ENCODE assay signal across 23 cellular contexts in the genomic region with DNA sequence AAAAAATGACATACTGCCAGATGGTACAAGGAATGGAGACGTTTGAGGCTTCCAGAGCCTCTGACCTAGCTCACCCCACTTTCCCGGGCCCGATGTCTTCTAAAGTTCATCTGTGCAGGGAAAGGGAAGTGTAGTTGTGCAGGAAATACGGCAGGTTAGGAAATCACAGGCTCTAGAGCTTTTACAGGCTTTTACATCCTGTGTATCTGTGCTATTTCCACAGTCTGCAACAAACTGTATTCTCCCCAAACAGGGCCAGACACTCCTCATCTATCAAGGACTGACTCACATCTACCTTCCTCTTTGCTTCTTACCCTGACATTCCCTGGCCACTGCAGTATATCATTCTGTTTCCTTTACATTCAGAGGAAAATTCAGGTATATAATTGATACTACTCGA.
DNase-seq lines count a peak whose midpoint lies in the region; ATAC-seq and TF ChIP-seq lines count a peak whose summit lies in the region.
"Had no signal": no experiment of that assay in that cellular context is flagged by ENCODE, and none has a peak within 500 bp of the region (broad histone marks: within the 10 kb centered on the region; RNA-seq: fewer than 3 reads in every experiment).

No MANE protein-coding gene starts in this region.

- H3K79me1 ChIP-seq in neuronal stem cell (ENCODE audit: low read depth, low read length): no peaks in the 10 kb centered on the region

- intact Hi-C loops in ovary (cut with DNase I): no loop called here

- H3K18ac ChIP-seq in neuronal stem cell (ENCODE audit: low read length): no peak overlapping the region

- H3K4me3 ChIP-seq in BLaER1 (no peak overlapping the region), SK-N-SH (ENCODE audit: low read depth in 2 of 2, low read length in 1 of 2) (no peak overlapping the region), ovary (no peak overlapping the region), neuronal stem cell (ENCODE audit: low read length in 2 of 2) (no peak overlapping the region), GM23338 (no peak overlapping the region)
- H3K4me3 ChIP-seq: upper lobe of left lung had no signal

- no peak overlapping the region for H3K27ac ChIP-seq in BLaER1
- peak overlapping the region; percentile 12 to 17; a peak in 3 of 4 replicates for H3K27ac ChIP-seq in SK-N-SH (ENCODE audit: low read depth in 2 of 2, low read length in 1 of 2)
- H3K27ac ChIP-seq in foreskin keratinocyte: no peak overlapping the region
- H3K27ac ChIP-seq in ovary: no peak overlapping the region
- no peak overlapping the region for H3K27ac ChIP-seq in neuronal stem cell (replicated peaks; ENCODE audit: low read length)
- no peak overlapping the region for H3K27ac ChIP-seq in GM23338 (ENCODE audit: low read depth)
- H3K27ac ChIP-seq: brain microvascular endothelial cell, parathyroid adenoma, upper lobe of left lung had no signal

- DNase-seq in KBM-7 (peak; percentile 19), SK-N-SH (no peak), foreskin keratinocyte (no peak), ovary (no peak), neuronal stem cell (ENCODE audit: low spot score) (no peak), GM23338 (ENCODE audit: low spot score) (no peak)
- DNase-seq: ACHN; activated CD4-positive, alpha-beta memory T cell treated with anti-CD3 and anti-CD28 coated beads for 36 hours; activated T-cell treated with anti-CD3 and anti-CD28 coated beads, Interleukin-2, amount 50 U/mL, for 4 hours; brain microvascular endothelial cell; CD8-positive, alpha-beta T cell; DMS79 treated with DMSO at 0.1 percent for 48 hours; NCI-H1105 treated with DMSO at 0.1 percent for 48 hours; NCI-H2107; NCI-H69; stimulated activated CD4-positive, alpha-beta T cell treated with anti-CD3 and anti-CD28 coated beads, Interleukin-1b, Interleukin-23, amount 100 ng/mL, for 48 hours; stimulated activated naive CD8-positive, alpha-beta T cell treated with anti-CD3 and anti-CD28 coated beads, Interleukin-15, amount 100 ng/mL, for 72 hours; upper lobe of left lung had no signal

- H4K91ac ChIP-seq in neuronal stem cell (ENCODE audit: low read depth, low read length, poor library complexity): no peak overlapping the region

- no peak for TF ChIP-seq CTCF in SK-N-SH (IDR thresholded peaks at IDR 0.05)
- no peak for TF ChIP-seq CTCF in foreskin keratinocyte (conservative IDR thresholded peaks at IDR 0.05)
- TF ChIP-seq CTCF in ovary (IDR thresholded peaks at IDR 0.05): no peak
- TF ChIP-seq CTCF in GM23338 (conservative IDR thresholded peaks at IDR 0.05; ENCODE audit: low read depth in 2 of 2): no peak

- no peak overlapping the region for H3K23ac ChIP-seq in neuronal stem cell (ENCODE audit: low read depth, low read length, poor library complexity)

- ATAC-seq in foreskin keratinocyte (peak; percentile 17), GM21381 (IDR thresholded peaks at IDR 0.05; ENCODE audit: unreplicated experiment) (no peak), GM23338 (no peak)
- ATAC-seq: activated T-cell treated with anti-CD3 and anti-CD28 coated beads, Interleukin-2, amount 50 U/mL, for 4 hours; CD8-positive, alpha-beta T cell; sciatic nerve; stimulated activated naive CD8-positive, alpha-beta T cell treated with anti-CD3 and anti-CD28 coated beads, Interleukin-15, amount 100 ng/mL, for 72 hours had no signal

- H3K9me2 ChIP-seq in SK-N-SH (no peaks in the 10 kb centered on the region), GM23338 (ENCODE audit: insufficient read depth) (no peaks in the 10 kb centered on the region)

- peaks cover 26% of the 10 kb centered on the region for H3K4me1 Mint-ChIP-seq in GM23338

- peaks cover 27% of the 10 kb centered on the region for H3F3A ChIP-seq in SK-N-SH (replicated peaks; ENCODE audit: insufficient read depth)
- H3F3A ChIP-seq in GM23338 (replicated peaks; ENCODE audit: low read depth): no peaks in the 10 kb centered on the region

- peaks cover 4% of the 10 kb centered on the region for H3K27me3 Mint-ChIP-seq in GM23338 (ENCODE audit: insufficient read depth, low read depth, poor library complexity)
- H3K27me3 Mint-ChIP-seq: activated CD4-positive, alpha-beta memory T cell treated with anti-CD3 and anti-CD28 coated beads for 36 hours; activated naive CD4-positive, alpha-beta T cell treated with anti-CD3 and anti-CD28 coated beads, Interleukin-2, amount 50 U/mL, for 24 hours had no signal

- 24% methylated on average over 5 of the region's 5 CpGs for WGBS in SK-N-SH (ENCODE audit: low lambda C conversion rate)
- 30 to 42% (median 37%) methylated on average over 5 of the region's 5 CpGs for WGBS in ovary, 3 donors
- WGBS in neuronal stem cell (ENCODE audit: extremely low coverage in 2 of 2, insufficient read length in 2 of 2, insufficient replicate concordance in 1 of 2), 2 donors: no CpG with 5 or more reads among the region's 5 CpGs

- no peaks in the 10 kb centered on the region for H4K20me1 ChIP-seq in BLaER1
- no peaks in the 10 kb centered on the region for H4K20me1 ChIP-seq in SK-N-SH (ENCODE audit: insufficient read depth)
- H4K20me1 ChIP-seq in GM23338 (replicated peaks; ENCODE audit: insufficient read depth): no peaks in the 10 kb centered on the region

- H3K9ac ChIP-seq in BLaER1: no peak overlapping the region
- no peak overlapping the region for H3K9ac ChIP-seq in SK-N-SH
- H3K9ac ChIP-seq in neuronal stem cell (ENCODE audit: low read depth, low read length, poor library complexity): no peak overlapping the region
- H3K9ac ChIP-seq: parathyroid adenoma had no signal

- H3K27me3 ChIP-seq in BLaER1 (no peaks in the 10 kb centered on the region), SK-N-SH (ENCODE audit: insufficient read depth) (no peaks in the 10 kb centered on the region), foreskin keratinocyte (no peaks in the 10 kb centered on the region), ovary (no peaks in the 10 kb centered on the region), neuronal stem cell (ENCODE audit: control insufficient read depth in 3 of 3, insufficient read depth in 3 of 3, low read depth in 1 of 3, low read length in 3 of 3) (no peaks in the 10 kb centered on the region), GM23338 (ENCODE audit: insufficient read depth) (no peaks in the 10 kb centered on the region)
- H3K27me3 ChIP-seq: brain microvascular endothelial cell, upper lobe of left lung had no signal

- H3K9me3 ChIP-seq in BLaER1 (no peaks in the 10 kb centered on the region), SK-N-SH (no peaks in the 10 kb centered on the region), ovary (no peaks in the 10 kb centered on the region), neuronal stem cell (replicated peaks in 1 of 2; ENCODE audit: control insufficient read depth in 2 of 2, insufficient read depth in 1 of 2, low read depth in 1 of 2, low read length in 2 of 2) (no peaks in the 10 kb centered on the region)
- H3K9me3 ChIP-seq: upper lobe of left lung had no signal

- H3K4me1 ChIP-seq in BLaER1 (peaks cover 30% of the 10 kb centered on the region), SK-N-SH (ENCODE audit: control insufficient read depth in 1 of 2, insufficient read depth in 2 of 2, low read depth in 1 of 2, low read length in 1 of 2) (peaks cover 16 to 19% of the 10 kb centered on the region in 2 experiments), foreskin keratinocyte (peaks cover 10% of the 10 kb centered on the region), ovary (ENCODE audit: insufficient read depth) (no peaks in the 10 kb centered on the region), neuronal stem cell (ENCODE audit: control insufficient read depth in 2 of 2, insufficient read depth in 1 of 2, low read depth in 1 of 2, low read length in 2 of 2) (peaks cover 0 to 2% of the 10 kb centered on the region in 2 donors), GM23338 (ENCODE audit: insufficient read depth) (peaks cover 20% of the 10 kb centered on the region)

- in situ Hi-C loops in KBM-7 (cut with MboI; ENCODE audit: low pct_unique_long_range_greater_than_20kb, low sequenced_read_pairs): no loop called here

- H3K27ac Mint-ChIP-seq in GM23338: no peak overlapping the region
- H3K27ac Mint-ChIP-seq: activated CD4-positive, alpha-beta memory T cell treated with anti-CD3 and anti-CD28 coated beads for 36 hours; activated naive CD4-positive, alpha-beta T cell treated with anti-CD3 and anti-CD28 coated beads, Interleukin-2, amount 50 U/mL, for 24 hours; CD8-positive, alpha-beta T cell had no signal

- CTCF ChIA-PET in SK-N-SH (lab: Yijun Ruan, JAX): interaction anchor here (0.5 to 9.9 kb wide), 20 partner anchors 8 to 772 kb away, joined by 3 to 151 read pairs (median 3); no protein-coding TSS in a partner anchor

- H3K14ac ChIP-seq in neuronal stem cell (ENCODE audit: low read length): no peak overlapping the region

- no peak overlapping the region for H2BK120ac ChIP-seq in neuronal stem cell (ENCODE audit: low read depth, low read length)

- H3K79me2 ChIP-seq in SK-N-SH (ENCODE audit: insufficient read depth): no peaks in the 10 kb centered on the region
- no peaks in the 10 kb centered on the region for H3K79me2 ChIP-seq in GM23338 (replicated peaks; ENCODE audit: insufficient read depth)
- H3K79me2 ChIP-seq: parathyroid adenoma had no signal

- H3K4me2 ChIP-seq in BLaER1 (peak overlapping the region; percentile 15; the same call in 1 of the 2 replicates), SK-N-SH (no peak overlapping the region), neuronal stem cell (ENCODE audit: insufficient read depth, low read length, poor library complexity, severe bottlenecking) (no peak overlapping the region), GM23338 (no peak overlapping the region)

- H3K4ac ChIP-seq in neuronal stem cell (ENCODE audit: low read length): no peak overlapping the region

- TF ChIP-seq POLR2A in ovary (IDR thresholded peaks at IDR 0.05): no peak

- H2AFZ ChIP-seq in SK-N-SH (ENCODE audit: low read depth): peak overlapping the region; percentile 49
- H2AFZ ChIP-seq in neuronal stem cell (ENCODE audit: low read length): no peak overlapping the region
- no peak overlapping the region for H2AFZ ChIP-seq in GM23338
- H2AFZ ChIP-seq: parathyroid adenoma had no signal

- TF ChIP-seq RAD21 in SK-N-SH (IDR thresholded peaks at IDR 0.05; ENCODE audit: low read length): no peak

- no peaks in the 10 kb centered on the region for H3K36me3 Mint-ChIP-seq in GM23338 (ENCODE audit: low read depth)
- H3K36me3 Mint-ChIP-seq: activated CD4-positive, alpha-beta memory T cell treated with anti-CD3 and anti-CD28 coated beads for 36 hours; activated naive CD4-positive, alpha-beta T cell treated with anti-CD3 and anti-CD28 coated beads, Interleukin-2, amount 50 U/mL, for 24 hours; CD8-positive, alpha-beta T cell had no signal

- no peak overlapping the region for H2AK5ac ChIP-seq in neuronal stem cell (ENCODE audit: low read depth, low read length)

- H4K8ac ChIP-seq in neuronal stem cell (ENCODE audit: low read depth, low read length): no peak overlapping the region

- POLR2A ChIA-PET in SK-N-SH (lab: Yijun Ruan, JAX): no interaction called here

- H3K9me3 Mint-ChIP-seq in GM23338: no peaks in the 10 kb centered on the region
- H3K9me3 Mint-ChIP-seq: activated CD4-positive, alpha-beta memory T cell treated with anti-CD3 and anti-CD28 coated beads for 36 hours; activated naive CD4-positive, alpha-beta T cell treated with anti-CD3 and anti-CD28 coated beads, Interleukin-2, amount 50 U/mL, for 24 hours; activated T-cell treated with anti-CD3 and anti-CD28 coated beads, Interleukin-2, amount 50 U/mL, for 4 hours; CD8-positive, alpha-beta T cell; stimulated activated naive CD8-positive, alpha-beta T cell treated with anti-CD3 and anti-CD28 coated beads, Interleukin-15, amount 100 ng/mL, for 72 hours had no signal

- TF ChIP-seq EP300 in SK-N-SH (IDR thresholded peaks at IDR 0.05; ENCODE audit: borderline replicate concordance in 1 of 2, low read depth in 1 of 2, low read length in 1 of 2) (no peak; a peak in 1 of 4 replicates), ovary (IDR thresholded peaks at IDR 0.05) (no peak)

- no peak overlapping the region for H2BK5ac ChIP-seq in neuronal stem cell (ENCODE audit: low read length)

- H3K36me3 ChIP-seq in BLaER1 (no peaks in the 10 kb centered on the region), SK-N-SH (replicated peaks in 1 of 2; ENCODE audit: control insufficient read depth in 1 of 2, insufficient read depth in 2 of 2, low read length in 1 of 2) (no peaks in the 10 kb centered on the region), ovary (no peaks in the 10 kb centered on the region), neuronal stem cell (replicated peaks in 1 of 2; ENCODE audit: control insufficient read depth in 2 of 2, insufficient read depth in 2 of 2, low read length in 2 of 2) (no peaks in the 10 kb centered on the region), GM23338 (ENCODE audit: insufficient read depth) (no peaks in the 10 kb centered on the region)
- H3K36me3 ChIP-seq: brain microvascular endothelial cell, upper lobe of left lung had no signal

- no peak overlapping the region for H2BK15ac ChIP-seq in neuronal stem cell (ENCODE audit: low read length)

- no peak overlapping the region for H2BK12ac ChIP-seq in neuronal stem cell (ENCODE audit: low read length)

- H3K4me3 Mint-ChIP-seq in GM23338: no peak overlapping the region
- H3K4me3 Mint-ChIP-seq: activated CD4-positive, alpha-beta memory T cell treated with anti-CD3 and anti-CD28 coated beads for 36 hours; activated naive CD4-positive, alpha-beta T cell treated with anti-CD3 and anti-CD28 coated beads, Interleukin-2, amount 50 U/mL, for 24 hours; activated T-cell treated with anti-CD3 and anti-CD28 coated beads, Interleukin-2, amount 50 U/mL, for 4 hours; CD8-positive, alpha-beta T cell; stimulated activated naive CD8-positive, alpha-beta T cell treated with anti-CD3 and anti-CD28 coated beads, Interleukin-15, amount 100 ng/mL, for 72 hours had no signal

Comparison
In these comparisons a context has a peak if more than half of its experiments do, and no peak if none do; other contexts are left out.
1. H3K27ac ChIP-seq: peak in SK-N-SH (2 of 2); none in BLaER1 (single experiment), foreskin keratinocyte (single experiment), ovary (0 of 2), neuronal stem cell (single experiment) and GM23338 (single experiment).